39 cellular contexts compared by ENCODE assay signal in the genomic region with DNA sequence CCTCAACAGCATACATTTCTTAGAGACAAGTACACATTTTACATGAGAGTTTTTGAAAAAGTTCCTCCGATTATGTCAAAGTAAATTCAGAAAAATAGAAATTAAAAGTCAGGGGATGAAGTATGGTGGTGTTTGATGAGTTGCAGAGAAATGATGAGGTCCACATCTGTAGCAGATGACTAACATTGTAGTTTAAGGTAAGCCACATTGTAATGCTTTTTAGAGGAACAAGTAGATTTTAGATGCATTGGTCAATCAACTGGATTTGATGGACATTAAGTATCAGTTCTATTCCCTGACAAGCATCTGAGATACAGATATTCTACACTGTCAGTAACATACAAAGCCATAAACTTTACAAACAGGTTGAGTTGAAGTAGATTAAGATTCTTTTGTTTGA.
"Had no signal": no experiment of that assay in that cellular context is flagged by ENCODE, and none has a peak within 500 bp of the region (broad histone marks: within the 10 kb centered on the region; RNA-seq: fewer than 3 reads in every experiment).

No MANE protein-coding gene starts in this region.

- H3K9me3 ChIP-seq: adrenal gland, ascending aorta, body of pancreas, breast epithelium had no signal

- DNase-seq: activated effector memory CD4-positive, alpha-beta T cell treated with anti-CD3 and anti-CD28 coated beads, Interleukin-2, amount 50 U/mL, for 16 hours; activated effector memory CD4-positive, alpha-beta T cell treated with Interleukin-2 at 50 U/mL for 16 hours; activated gamma-delta T cell; activated gamma-delta T cell treated with Interleukin-2 at 50 U/mL for 16 hours; activated naive CD4-positive, alpha-beta T cell; activated naive CD4-positive, alpha-beta T cell treated with anti-CD3 and anti-CD28 coated beads for 36 hours; activated naive CD4-positive, alpha-beta T cell treated with anti-CD3 and anti-CD28 coated beads, Interleukin-2, amount 10 ng/mL, durations not matched to agents 7 days and 5 days; activated naive CD4-positive, alpha-beta T cell treated with anti-CD3 and anti-CD28 coated beads, Interleukin-2, amount 50 U/mL, for 16 hours; activated naive CD4-positive, alpha-beta T cell treated with Interleukin-2 at 50 U/mL for 16 hours; activated naive CD8-positive, alpha-beta T cell treated with anti-CD3 and anti-CD28 coated beads for 36 hours; activated naive CD8-positive, alpha-beta T cell treated with anti-CD3 and anti-CD28 coated beads, Interleukin-2, amount 10 ng/mL, durations not matched to agents 7 days and 5 days; activated naive CD8-positive, alpha-beta T cell treated with anti-CD3 and anti-CD28 coated beads, Interleukin-2, amount 50 U/mL, for 24 hours; activated T-cell treated with anti-CD3 and anti-CD28 coated beads, Interleukin-2, amount 50 U/mL, for 24 hours; activated T-cell treated with anti-CD3 and anti-CD28 coated beads, Interleukin-2, amount 50 U/mL, for 4 hours; activated T-cell treated with anti-CD3 and anti-CD28 coated beads, Interleukin-2, amount 50 U/mL, for 48 hours; activated T-cell treated with anti-CD3 and anti-CD28 coated beads, Interleukin-2, amount 50 U/mL, for 72 hours; adrenal gland; amniotic stem cell; amygdala; anterior cingulate cortex; aorta; body of pancreas; brain microvascular endothelial cell; caudate nucleus; central memory CD4-positive, alpha-beta T cell; cerebellar nuclear complex had no signal

- H3K36me3 Mint-ChIP-seq: activated naive CD4-positive, alpha-beta T cell treated with anti-CD3 and anti-CD28 coated beads, Interleukin-2, amount 10 ng/mL, durations not matched to agents 7 days and 5 days; activated naive CD4-positive, alpha-beta T cell treated with anti-CD3 and anti-CD28 coated beads, Interleukin-2, amount 50 U/mL, for 24 hours; activated naive CD4-positive, alpha-beta T cell treated with anti-CD3 and anti-CD28 coated beads, Interleukin-2, amount 50 U/mL, for 72 hours; activated naive CD8-positive, alpha-beta T cell; activated naive CD8-positive, alpha-beta T cell treated with anti-CD3 and anti-CD28 coated beads for 36 hours; activated naive CD8-positive, alpha-beta T cell treated with anti-CD3 and anti-CD28 coated beads, Interleukin-2, amount 10 ng/mL, durations not matched to agents 7 days and 5 days; brain had no signal

- H3K9me3 Mint-ChIP-seq: activated naive CD4-positive, alpha-beta T cell treated with anti-CD3 and anti-CD28 coated beads for 36 hours; activated naive CD8-positive, alpha-beta T cell treated with anti-CD3 and anti-CD28 coated beads for 36 hours; activated T-helper 1 cell treated with anti-CD3 and anti-CD28 coated beads, Interleukin-12 subunit alpha, Interleukin-12 subunit beta, Interleukin-2, Interleukin-4 antibody, amounts not matched to agents 30 ng/mL and 10 ng/mL and 1 ng/mL, durations not matched to agents 14 hours and 24 hours and 36 hours; activated T-helper 2 cell treated with anti-CD3 and anti-CD28 coated beads, Interferon-gamma antibody, Interleukin-2, Interleukin-4, amounts not matched to agents 10 μg/mL and 5 μg/mL and 100 μg/mL, durations not matched to agents 14 hours and 24 hours and 36 hours; brain had no signal

- H3K27ac ChIP-seq: adrenal gland, ascending aorta, body of pancreas, brain microvascular endothelial cell, breast epithelium, cardiac muscle cell had no signal

- H3K27me3 Mint-ChIP-seq: activated naive CD4-positive, alpha-beta T cell treated with anti-CD3 and anti-CD28 coated beads, Interleukin-2, amount 10 ng/mL, durations not matched to agents 7 days and 5 days; activated naive CD4-positive, alpha-beta T cell treated with anti-CD3 and anti-CD28 coated beads, Interleukin-2, amount 50 U/mL, for 24 hours; activated naive CD8-positive, alpha-beta T cell; activated naive CD8-positive, alpha-beta T cell treated with anti-CD3 and anti-CD28 coated beads, Interleukin-2, amount 10 ng/mL, durations not matched to agents 7 days and 5 days; activated naive CD8-positive, alpha-beta T cell treated with anti-CD3 and anti-CD28 coated beads, Interleukin-2, amount 50 U/mL, for 24 hours; activated T-cell treated with anti-CD3 and anti-CD28 coated beads, Interleukin-2, amount 50 U/mL, for 24 hours; activated T-helper 17 cell treated with anti-CD3 and anti-CD28 coated beads, Interleukin-2, amount 50 U/mL, for 72 hours; brain; central memory CD8-positive, alpha-beta T cell had no signal

- H3K36me3 ChIP-seq: adrenal gland, ascending aorta, brain microvascular endothelial cell, breast epithelium, cardiac muscle cell had no signal

- ATAC-seq: activated naive CD4-positive, alpha-beta T cell treated with anti-CD3 and anti-CD28 coated beads, Interleukin-2, amount 50 U/mL, for 72 hours; activated naive CD8-positive, alpha-beta T cell treated with anti-CD3 and anti-CD28 coated beads, Interleukin-2, amount 50 U/mL, for 24 hours; activated T-cell treated with anti-CD3 and anti-CD28 coated beads, Interleukin-2, amount 50 U/mL, for 4 hours; activated T-cell treated with anti-CD3 and anti-CD28 coated beads, Interleukin-2, amount 50 U/mL, for 72 hours; activated T-helper 17 cell treated with anti-CD3 and anti-CD28 coated beads, Interleukin-2, amount 50 U/mL, for 72 hours; body of pancreas had no signal

- H3K4me3 ChIP-seq: adrenal gland, ascending aorta, body of pancreas, breast epithelium, cardiac muscle cell had no signal

- H3K4me1 ChIP-seq: adrenal gland, ascending aorta, body of pancreas, breast epithelium had no signal

- FAIRE-seq: astrocyte, bronchial epithelial cell had no signal

- H3K27ac Mint-ChIP-seq: activated naive CD4-positive, alpha-beta T cell treated with anti-CD3 and anti-CD28 coated beads for 36 hours; activated naive CD4-positive, alpha-beta T cell treated with anti-CD3 and anti-CD28 coated beads, Interleukin-2, amount 10 ng/mL, durations not matched to agents 7 days and 5 days; activated naive CD4-positive, alpha-beta T cell treated with anti-CD3 and anti-CD28 coated beads, Interleukin-2, amount 50 U/mL, for 24 hours; activated naive CD4-positive, alpha-beta T cell treated with anti-CD3 and anti-CD28 coated beads, Interleukin-2, amount 50 U/mL, for 72 hours; activated naive CD8-positive, alpha-beta T cell; activated naive CD8-positive, alpha-beta T cell treated with anti-CD3 and anti-CD28 coated beads for 36 hours; activated naive CD8-positive, alpha-beta T cell treated with anti-CD3 and anti-CD28 coated beads, Interleukin-2, amount 10 ng/mL, durations not matched to agents 7 days and 5 days; activated naive CD8-positive, alpha-beta T cell treated with anti-CD3 and anti-CD28 coated beads, Interleukin-2, amount 50 U/mL, for 24 hours; activated T-cell treated with anti-CD3 and anti-CD28 coated beads, Interleukin-2, amount 50 U/mL, for 24 hours; activated T-cell treated with anti-CD3 and anti-CD28 coated beads, Interleukin-2, amount 50 U/mL, for 72 hours; activated T-helper 1 cell treated with anti-CD3 and anti-CD28 coated beads, Interleukin-12 subunit alpha, Interleukin-12 subunit beta, Interleukin-2, Interleukin-4 antibody, amounts not matched to agents 30 ng/mL and 10 ng/mL and 1 ng/mL, durations not matched to agents 14 hours and 24 hours and 36 hours; activated T-helper 17 cell treated with anti-CD3 and anti-CD28 coated beads, Interleukin-2, amount 50 U/mL, for 72 hours; activated T-helper 2 cell treated with anti-CD3 and anti-CD28 coated beads, Interferon-gamma antibody, Interleukin-2, Interleukin-4, amounts not matched to agents 10 μg/mL and 5 μg/mL and 100 μg/mL, durations not matched to agents 14 hours and 24 hours and 36 hours; brain had no signal

- H3K4me3 Mint-ChIP-seq: activated naive CD4-positive, alpha-beta T cell treated with anti-CD3 and anti-CD28 coated beads for 36 hours; activated naive CD4-positive, alpha-beta T cell treated with anti-CD3 and anti-CD28 coated beads, Interleukin-2, amount 10 ng/mL, durations not matched to agents 7 days and 5 days; activated naive CD4-positive, alpha-beta T cell treated with anti-CD3 and anti-CD28 coated beads, Interleukin-2, amount 50 U/mL, for 24 hours; activated naive CD8-positive, alpha-beta T cell; activated naive CD8-positive, alpha-beta T cell treated with anti-CD3 and anti-CD28 coated beads for 36 hours; activated naive CD8-positive, alpha-beta T cell treated with anti-CD3 and anti-CD28 coated beads, Interleukin-2, amount 10 ng/mL, durations not matched to agents 7 days and 5 days; activated naive CD8-positive, alpha-beta T cell treated with anti-CD3 and anti-CD28 coated beads, Interleukin-2, amount 50 U/mL, for 24 hours; activated T-cell treated with anti-CD3 and anti-CD28 coated beads, Interleukin-2, amount 50 U/mL, for 24 hours; activated T-cell treated with anti-CD3 and anti-CD28 coated beads, Interleukin-2, amount 50 U/mL, for 4 hours; activated T-cell treated with anti-CD3 and anti-CD28 coated beads, Interleukin-2, amount 50 U/mL, for 72 hours; activated T-helper 1 cell treated with anti-CD3 and anti-CD28 coated beads, Interleukin-12 subunit alpha, Interleukin-12 subunit beta, Interleukin-2, Interleukin-4 antibody, amounts not matched to agents 30 ng/mL and 10 ng/mL and 1 ng/mL, durations not matched to agents 14 hours and 24 hours and 36 hours; activated T-helper 17 cell treated with anti-CD3 and anti-CD28 coated beads, Interleukin-2, amount 50 U/mL, for 72 hours; brain; central memory CD8-positive, alpha-beta T cell had no signal

- H3K27me3 ChIP-seq: adrenal gland, ascending aorta, body of pancreas, brain microvascular endothelial cell, breast epithelium, cardiac muscle cell had no signal

- H3K4me1 Mint-ChIP-seq: activated naive CD4-positive, alpha-beta T cell treated with anti-CD3 and anti-CD28 coated beads, Interleukin-2, amount 10 ng/mL, durations not matched to agents 7 days and 5 days; activated naive CD4-positive, alpha-beta T cell treated with anti-CD3 and anti-CD28 coated beads, Interleukin-2, amount 50 U/mL, for 24 hours; activated naive CD8-positive, alpha-beta T cell treated with anti-CD3 and anti-CD28 coated beads for 36 hours; activated naive CD8-positive, alpha-beta T cell treated with anti-CD3 and anti-CD28 coated beads, Interleukin-2, amount 10 ng/mL, durations not matched to agents 7 days and 5 days; activated naive CD8-positive, alpha-beta T cell treated with anti-CD3 and anti-CD28 coated beads, Interleukin-2, amount 50 U/mL, for 24 hours; activated T-helper 17 cell treated with anti-CD3 and anti-CD28 coated beads, Interleukin-2, amount 50 U/mL, for 72 hours; brain; central memory CD8-positive, alpha-beta T cell had no signal
